ENCODE assay signal across 28 cellular contexts in the genomic region with DNA sequence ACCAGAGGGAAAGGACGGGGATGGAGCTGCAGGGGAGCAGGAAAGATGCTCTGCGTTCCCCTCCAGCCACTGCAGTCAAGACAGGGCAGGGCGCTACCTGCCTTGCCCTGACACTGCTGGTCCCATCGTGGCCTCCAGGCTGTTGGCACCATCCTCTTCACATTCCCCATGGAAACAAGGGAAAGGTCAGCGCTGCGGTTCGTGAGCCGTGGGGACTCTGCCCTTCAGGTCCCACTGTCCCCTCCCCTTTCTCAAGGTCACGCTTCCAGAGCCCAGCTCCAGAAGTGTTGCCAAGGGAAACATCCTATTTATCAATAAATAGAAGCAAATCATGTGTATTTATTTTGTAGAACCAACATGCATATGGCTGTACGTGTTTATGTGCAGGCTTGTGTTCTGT.
"Had no signal": no experiment of that assay in that cellular context is flagged by ENCODE, and none has a peak within 500 bp of the region (broad histone marks: within the 10 kb centered on the region; RNA-seq: fewer than 3 reads in every experiment).

No MANE protein-coding gene starts in this region.

- H3K4me3 ChIP-seq: pancreas, prostate gland, right atrium auricular region, right lobe of liver, sigmoid colon, stomach, thoracic aorta, thyroid gland, tibial nerve, upper lobe of left lung, vagina had no signal

- ATAC-seq: pancreas; stimulated activated effector memory CD8-positive, alpha-beta T cell treated with anti-CD3 and anti-CD28 coated beads, Interleukin-12 subunit alpha, Interleukin-12 subunit beta, amount 100 ng/mL, for 72 hours; stimulated activated naive B cell treated with anti-CD40 and anti-IgM and Interleukin-4, amounts not matched to agents 10 μg/mL and 1 μg/mL and 100 μg/mL, for 72 hours had no signal

- H3K4me1 Mint-ChIP-seq: stimulated activated effector memory CD8-positive, alpha-beta T cell treated with anti-CD3 and anti-CD28 coated beads, Interleukin-12 subunit alpha, Interleukin-12 subunit beta, amount 100 ng/mL, for 72 hours; stimulated activated naive B cell treated with anti-CD40 and anti-IgM and Interleukin-4, amounts not matched to agents 10 μg/mL and 1 μg/mL and 100 μg/mL, for 72 hours had no signal

- FAIRE-seq: pancreas, small intestine, urothelium cell line had no signal

- H3K4me1 ChIP-seq: pancreas, prostate gland, sigmoid colon, stomach, tibial nerve, upper lobe of left lung, vagina had no signal

- H3K27me3 ChIP-seq: pancreas, right atrium auricular region, right lobe of liver, sigmoid colon, stomach, thyroid gland, tibial nerve, upper lobe of left lung, vagina had no signal

- H3K9me3 ChIP-seq: neutrophil, pancreas, prostate gland, right atrium auricular region, right lobe of liver, sigmoid colon, stomach, thoracic aorta, thyroid gland, tibial nerve, upper lobe of left lung, vagina had no signal

- H3K4me3 Mint-ChIP-seq: natural killer cell treated with Interleukin-12 subunit alpha and Interleukin-12 subunit beta and Interleukin-15 and Interleukin-18, amount 100 ng/mL, for 72 hours; nephron progenitor cell; neural crest cell; stimulated activated effector memory CD8-positive, alpha-beta T cell treated with anti-CD3 and anti-CD28 coated beads, Interleukin-12 subunit alpha, Interleukin-12 subunit beta, amount 100 ng/mL, for 72 hours; stimulated activated naive B cell treated with anti-CD40 and anti-IgM and Interleukin-4, amounts not matched to agents 10 μg/mL and 1 μg/mL and 100 μg/mL, for 72 hours; stimulated activated naive CD8-positive, alpha-beta T cell treated with anti-CD3 and anti-CD28 coated beads, Interleukin-15, Interleukin-2, amounts not matched to agents 100 ng/mL and 50 ng/mL, for 24 hours had no signal

- DNase-seq: nephron progenitor cell; nucleus accumbens; pancreas; retina; right lobe of liver; sigmoid colon; small intestine; stimulated activated CD4-positive, alpha-beta T cell treated with anti-CD3 and anti-CD28 coated beads, Interleukin-15, amount 100 ng/mL, for 24 hours; stimulated activated CD4-positive, alpha-beta T cell treated with anti-CD3 and anti-CD28 coated beads, Interleukin-2, amount 100 ng/mL, for 24 hours; stimulated activated CD4-positive, alpha-beta T cell treated with anti-CD3 and anti-CD28 coated beads, Interleukin-2, amount 100 ng/mL, for 48 hours; stimulated activated CD4-positive, alpha-beta T cell treated with anti-CD3 and anti-CD28 coated beads, Interleukin-4, amount 100 ng/mL, for 24 hours; stimulated activated naive B cell treated with anti-CD40 and anti-IgM and Interleukin-4, amounts not matched to agents 10 μg/mL and 1 μg/mL and 100 μg/mL, for 72 hours; stimulated activated naive CD4-positive, alpha-beta T cell treated with Interleukin-2 at 50 U/mL for 16 hours; stomach; trophoblast cell; upper lobe of left lung had no signal

- H3K36me3 ChIP-seq: neutrophil, pancreas, prostate gland, right atrium auricular region, right lobe of liver, sigmoid colon, stomach, thoracic aorta, thyroid gland, tibial nerve, upper lobe of left lung, vagina had no signal

- H3K27ac ChIP-seq: neutrophil, pancreas, prostate gland, right atrium auricular region, right lobe of liver, sigmoid colon, stomach, thoracic aorta, thyroid gland, tibial nerve, upper lobe of left lung, vagina had no signal

- H3K27ac Mint-ChIP-seq: natural killer cell treated with Interleukin-12 subunit alpha and Interleukin-12 subunit beta and Interleukin-15 and Interleukin-18, amount 100 ng/mL, for 72 hours; nephron progenitor cell; stimulated activated effector memory CD8-positive, alpha-beta T cell treated with anti-CD3 and anti-CD28 coated beads, Interleukin-12 subunit alpha, Interleukin-12 subunit beta, amount 100 ng/mL, for 72 hours; stimulated activated naive B cell treated with anti-CD40 and anti-IgM and Interleukin-4, amounts not matched to agents 10 μg/mL and 1 μg/mL and 100 μg/mL, for 72 hours; stimulated activated naive CD8-positive, alpha-beta T cell treated with anti-CD3 and anti-CD28 coated beads, Interleukin-15, Interleukin-2, amounts not matched to agents 100 ng/mL and 50 ng/mL, for 24 hours had no signal

- H3K36me3 Mint-ChIP-seq: natural killer cell treated with Interleukin-12 subunit alpha and Interleukin-12 subunit beta and Interleukin-15 and Interleukin-18, amount 100 ng/mL, for 72 hours; stimulated activated effector memory CD8-positive, alpha-beta T cell treated with anti-CD3 and anti-CD28 coated beads, Interleukin-12 subunit alpha, Interleukin-12 subunit beta, amount 100 ng/mL, for 72 hours; stimulated activated naive B cell treated with anti-CD40 and anti-IgM and Interleukin-4, amounts not matched to agents 10 μg/mL and 1 μg/mL and 100 μg/mL, for 72 hours had no signal

- H3K9me3 Mint-ChIP-seq: natural killer cell treated with Interleukin-12 subunit alpha and Interleukin-12 subunit beta and Interleukin-15 and Interleukin-18, amount 100 ng/mL, for 72 hours; nephron progenitor cell; neural crest cell; stimulated activated effector memory CD8-positive, alpha-beta T cell treated with anti-CD3 and anti-CD28 coated beads, Interleukin-12 subunit alpha, Interleukin-12 subunit beta, amount 100 ng/mL, for 72 hours; stimulated activated naive B cell treated with anti-CD40 and anti-IgM and Interleukin-4, amounts not matched to agents 10 μg/mL and 1 μg/mL and 100 μg/mL, for 72 hours; stimulated activated naive CD8-positive, alpha-beta T cell treated with anti-CD3 and anti-CD28 coated beads, Interleukin-15, Interleukin-2, amounts not matched to agents 100 ng/mL and 50 ng/mL, for 24 hours had no signal
